Comparison of ENCODE assay signal across 9 cellular contexts in genomic region chr12:125683748-125684381, GRCh38.
A peak's percentile ranks its signal among the peaks of the same experiment; 100 is the strongest.
DNase-seq lines count a peak whose midpoint lies in the region; ATAC-seq and TF ChIP-seq lines count a peak whose summit lies in the region.
"Had no signal": no experiment of that assay in that cellular context is flagged by ENCODE, and none has a peak within 500 bp of the region (broad histone marks: within the 10 kb centered on the region; RNA-seq: fewer than 3 reads in every experiment).

No MANE protein-coding gene starts in this region.

- H2AFZ ChIP-seq in Karpas-422 (ENCODE audit: low read length), result no peak overlapping the region
- H2AFZ ChIP-seq: parathyroid adenoma had no signal

- no peak overlapping the region for H3K9ac ChIP-seq in Karpas-422 (ENCODE audit: low read length)
- H3K9ac ChIP-seq: parathyroid adenoma had no signal

- H3K4me2 ChIP-seq in Karpas-422 (ENCODE audit: low read depth, low read length, poor library complexity, severe bottlenecking), result no peak overlapping the region

- no peak overlapping the region for H3K4me3 ChIP-seq in Karpas-422 (ENCODE audit: low read length)

- no peak overlapping the region for H3K27ac ChIP-seq in Karpas-422 (ENCODE audit: low read length)
- H3K27ac ChIP-seq: parathyroid adenoma had no signal

- H3K36me3 ChIP-seq in Karpas-422 (ENCODE audit: insufficient read depth, low read length), result no peaks in the 10 kb centered on the region

- no peaks in the 10 kb centered on the region for H3K79me2 ChIP-seq in Karpas-422 (ENCODE audit: low read length)
- H3K79me2 ChIP-seq: parathyroid adenoma had no signal

- peak; percentile 73 for TF ChIP-seq CTCF in GM12873 (IDR thresholded peaks at IDR 0.05; ENCODE audit: insufficient read depth, low read depth, low read length, missing control alignments)
- peak; percentile 89 for TF ChIP-seq CTCF in endothelial cell (IDR thresholded peaks at IDR 0.05; ENCODE audit: unreplicated experiment)

- peak; percentile 76 for ATAC-seq in GM19455 (IDR thresholded peaks at IDR 0.05; ENCODE audit: unreplicated experiment)

- peak; percentile 46 for DNase-seq in Karpas-422
- peak; percentile 86 for DNase-seq in endothelial cell (ENCODE audit: low spot score)
- peak; percentile 3 for DNase-seq in stimulated activated CD8-positive, alpha-beta memory T cell treated with anti-CD3 and anti-CD28 coated beads, Interleukin-15, amount 100 ng/mL, for 24 hours (ENCODE audit: low read depth)
- DNase-seq in EL, result no peak
- no peak for DNase-seq in cerebellum (ENCODE audit: low spot score)
- no peak for DNase-seq in NK-92 (lab: John Stamatoyannopoulos, UW; ENCODE audit: unreplicated experiment)

- H3K4me3 Mint-ChIP-seq in endothelial cell (ENCODE audit: unreplicated experiment), result no peak overlapping the region

- no peaks in the 10 kb centered on the region for H3K9me3 ChIP-seq in Karpas-422 (ENCODE audit: low read length)

- H3K27ac Mint-ChIP-seq in endothelial cell (ENCODE audit: unreplicated experiment), result no peak overlapping the region

- no peaks in the 10 kb centered on the region for H3K27me3 ChIP-seq in Karpas-422 (ENCODE audit: low read length)

- no peaks in the 10 kb centered on the region for H3K4me1 Mint-ChIP-seq in endothelial cell (ENCODE audit: unreplicated experiment)

- H3K36me3 Mint-ChIP-seq in endothelial cell (ENCODE audit: low read depth, unreplicated experiment), result peaks cover 7% of the 10 kb centered on the region

- H3K4me1 ChIP-seq in Karpas-422 (ENCODE audit: low read length), result no peaks in the 10 kb centered on the region
- H3K4me1 ChIP-seq: parathyroid adenoma had no signal

- no peaks in the 10 kb centered on the region for H3K9me2 ChIP-seq in Karpas-422 (replicated peaks; ENCODE audit: insufficient read depth, low read length)

- H4K20me1 ChIP-seq in Karpas-422 (ENCODE audit: insufficient read depth, low read depth, low read length), result no peaks in the 10 kb centered on the region

- H3K27me3 Mint-ChIP-seq in endothelial cell (ENCODE audit: unreplicated experiment), result peaks cover 11% of the 10 kb centered on the region

- H3K9me3 Mint-ChIP-seq in endothelial cell (ENCODE audit: unreplicated experiment), result peaks cover 9% of the 10 kb centered on the region

Comparison
In these comparisons a context has a peak if more than half of its experiments do, and no peak if none do; other contexts are left out.
1. DNase-seq: peak in Karpas-422 (single experiment), endothelial cell (single experiment) and stimulated activated CD8-positive, alpha-beta memory T cell treated with anti-CD3 and anti-CD28 coated beads, Interleukin-15, amount 100 ng/mL, for 24 hours (single experiment); none in EL (single experiment), cerebellum (single experiment) and NK-92 (single experiment).